In genomic region chr6:80165819-80166218, GRCh38 we compare ENCODE assay signal across 10 cellular contexts.
"Had no signal": no experiment of that assay in that cellular context is flagged by ENCODE, and none has a peak within 500 bp of the region (broad histone marks: within the 10 kb centered on the region; RNA-seq: fewer than 3 reads in every experiment).

No MANE protein-coding gene starts in this region.

- H3K27ac ChIP-seq: cardiac muscle cell, upper lobe of left lung, VCaP had no signal

- H3K4me1 ChIP-seq: upper lobe of left lung had no signal

- H3K27me3 ChIP-seq: cardiac muscle cell, upper lobe of left lung had no signal

- ATAC-seq: left lobe of liver had no signal

- H3K9me3 ChIP-seq: upper lobe of left lung had no signal

- H3K36me3 ChIP-seq: cardiac muscle cell, upper lobe of left lung had no signal

- H3K4me3 ChIP-seq: cardiac muscle cell, skin epidermis, upper lobe of left lung had no signal

- DNase-seq: activated CD4-positive, alpha-beta T cell treated with anti-CD3 and anti-CD28 coated beads for 1 hour; activated CD4-positive, alpha-beta T cell treated with anti-CD3 and anti-CD28 coated beads, Interleukin-2, amount 50 U/mL, for 4 hours; activated effector memory CD4-positive, alpha-beta T cell treated with Interleukin-2 at 50 U/mL for 16 hours; activated T-cell treated with anti-CD3 and anti-CD28 coated beads, Interleukin-2, amount 50 U/mL, for 1 hour; natural killer cell; upper lobe of left lung had no signal
